In genomic region chr22:17638182-17638431, GRCh38 we compare ENCODE assay signal across 8 cellular contexts. TPM values are rescaled to one million over a fixed set of nuclear protein-coding genes. Genes with fewer than 3 reads are reported as not detected.
A peak's percentile ranks its signal among the peaks of the same experiment; 100 is the strongest.
DNase-seq lines count a peak whose midpoint lies in the region; ATAC-seq, FAIRE-seq and TF ChIP-seq lines count a peak whose summit lies in the region.

No MANE protein-coding gene starts in this region.

- no peaks in the 10 kb centered on the region for H3K9me1 ChIP-seq in endothelial cell of umbilical vein (replicated peaks; ENCODE audit: control insufficient read depth, extremely low read depth, insufficient read depth, low read length)

- H3K4me1 Mint-ChIP-seq in natural killer cell: peaks cover 25 to 30% of the 10 kb centered on the region in 2 donors

- BruUV-seq in endothelial cell of umbilical vein (replicated peaks; lab: Mats Ljungman, UMichigan): no TSS peak

- H3K79me2 ChIP-seq in OCI-LY1 (ENCODE audit: insufficient read depth, low read length) (peaks cover 7% of the 10 kb centered on the region), endothelial cell of umbilical vein (ENCODE audit: control insufficient read depth, insufficient read depth, low read length) (peaks cover 15% of the 10 kb centered on the region)

- peak overlapping the region; percentile 96 to 100 for H3K27ac Mint-ChIP-seq in natural killer cell

- POLR2A ChIA-PET in endothelial cell of umbilical vein (lab: Charles Lee): no interaction called here

- no peaks in the 10 kb centered on the region for H3F3A ChIP-seq in OCI-LY1 (ENCODE audit: insufficient read depth, low read length)

- H3K9me3 Mint-ChIP-seq in natural killer cell: no peaks in the 10 kb centered on the region

- H3K4me2 ChIP-seq in OCI-LY1 (ENCODE audit: low read length) (peak overlapping the region; percentile 74), endothelial cell of umbilical vein (ENCODE audit: insufficient read depth, low read length) (peak overlapping the region; percentile 29)

- FAIRE-seq in endothelial cell of umbilical vein (lab: Jason Lieb, UNC): no peak

- no peak for TF ChIP-seq POLR2A in endothelial cell of umbilical vein (IDR thresholded peaks at IDR 0.05; ENCODE audit: low read depth, low read length)

- DNase-seq in Right ventricle myocardium inferior (ENCODE audit: missing footprints) (no peak), cardiac septum (ENCODE audit: low spot score) (no peak), endothelial cell of umbilical vein (ENCODE audit: low read depth, low spot score) (no peak), natural killer cell (no peak), kidney tubule cell (ENCODE audit: low spot score) (no peak), globus pallidus (ENCODE audit: low spot score) (no peak)

- H3K4me3 Mint-ChIP-seq in natural killer cell: peak overlapping the region; percentile 91

- TF ChIP-seq CTCF in OCI-LY1 (IDR thresholded peaks at IDR 0.05; ENCODE audit: low read length) (no peak), endothelial cell of umbilical vein (IDR thresholded peaks at IDR 0.05; ENCODE audit: extremely low read depth in 1 of 2, insufficient read depth in 1 of 2, low read depth in 1 of 2, low read length in 2 of 2) (no peak), natural killer cell (IDR thresholded peaks at IDR 0.05) (no peak)

- H3K36me3 Mint-ChIP-seq in natural killer cell: no peaks in the 10 kb centered on the region

- intact Hi-C loops in Right ventricle myocardium inferior (cut with DNase I) (loop anchor here (2.0 to 10.0 kb wide), 3 partner anchors 67 to 463 kb away; partner anchors contain the start of gene SLC25A18), cardiac septum (cut with DNase I) (loop anchor here (1.0 to 2.0 kb wide), 2 partner anchors 10 to 75 kb away; partner anchors contain the start of genes ATP6V1E1 and SLC25A18), endothelial cell of umbilical vein (cut with micrococcal nuclease) (loop anchor here (1.0 to 10.0 kb wide), 4 partner anchors 10 to 437 kb away; partner anchors contain the start of genes ATP6V1E1, BID and PEX26), natural killer cell (cut with micrococcal nuclease) (loop anchor here (1.0 kb wide), 2 partner anchors 10 to 139 kb away; partner anchors contain the start of gene ATP6V1E1)

- no peaks in the 10 kb centered on the region for H3K9me2 ChIP-seq in OCI-LY1 (ENCODE audit: low read depth, low read length)

- H3K27me3 Mint-ChIP-seq in natural killer cell (ENCODE audit: low read depth in 2 of 2): no peaks in the 10 kb centered on the region

- 0 out of 2 replicates have a peak, but pooled peaks cover 3% of the 10 kb centered on the region for H3K9me3 ChIP-seq in OCI-LY1 (ENCODE audit: low read length)
- no peaks in the 10 kb centered on the region for H3K9me3 ChIP-seq in endothelial cell of umbilical vein (replicated peaks; ENCODE audit: control insufficient read depth, insufficient read depth, low read length)

- H3K36me3 ChIP-seq in OCI-LY1 (ENCODE audit: insufficient read depth, low read length): peaks cover 9% of the 10 kb centered on the region
- no peaks in the 10 kb centered on the region for H3K36me3 ChIP-seq in endothelial cell of umbilical vein (ENCODE audit: control insufficient read depth in 2 of 2, extremely low read depth in 1 of 2, insufficient read depth in 2 of 2, low read length in 2 of 2)

- H3K9ac ChIP-seq in OCI-LY1 (ENCODE audit: low read length) (peak overlapping the region; percentile 82), endothelial cell of umbilical vein (replicated peaks; ENCODE audit: extremely low read depth, insufficient read depth, low read length) (peak overlapping the region; percentile 98)

- H3K27me3 ChIP-seq in OCI-LY1 (ENCODE audit: insufficient read depth, low read length) (no peaks in the 10 kb centered on the region), endothelial cell of umbilical vein (ENCODE audit: control insufficient read depth in 2 of 2, insufficient read depth in 2 of 2, low read length in 2 of 2) (no peaks in the 10 kb centered on the region)

- CTCF ChIA-PET in endothelial cell of umbilical vein (lab: Charles Lee): no interaction called here

- peak overlapping the region; percentile 89 for H3K27ac ChIP-seq in OCI-LY1 (ENCODE audit: low read depth, low read length, poor library complexity, severe bottlenecking)
- peak overlapping the region; percentile 88 for H3K27ac ChIP-seq in endothelial cell of umbilical vein (ENCODE audit: insufficient read depth, low read depth, low read length)

- H2AFZ ChIP-seq in OCI-LY1 (ENCODE audit: low read length) (no peak overlapping the region), endothelial cell of umbilical vein (ENCODE audit: low read depth, low read length) (peak overlapping the region; percentile 57)

- H4K20me1 ChIP-seq in OCI-LY1 (ENCODE audit: insufficient read depth, low read length): no peaks in the 10 kb centered on the region
- H4K20me1 ChIP-seq in endothelial cell of umbilical vein (replicated peaks; ENCODE audit: control insufficient read depth, extremely low read depth, insufficient read depth, low read length): no peaks in the 10 kb centered on the region

- peaks cover 25% of the 10 kb centered on the region for H3K4me1 ChIP-seq in OCI-LY1 (ENCODE audit: insufficient read depth, low read length, severe bottlenecking)
- peaks cover 16% of the 10 kb centered on the region for H3K4me1 ChIP-seq in endothelial cell of umbilical vein (ENCODE audit: control insufficient read depth, extremely low read depth, insufficient read depth, low read length)

- dilution Hi-C loops in endothelial cell of umbilical vein (cut with MboI; ENCODE audit: extremely low pct_ligation_motif_present, low sequenced_read_pairs): no loop called here

- peak; percentile 42 for ATAC-seq in Right ventricle myocardium inferior
- peak; percentile 14 for ATAC-seq in HG02763 (IDR thresholded peaks at IDR 0.05; ENCODE audit: unreplicated experiment)
- peak; percentile 2 to 6 (median 6) for ATAC-seq in natural killer cell

- H3K4me3 ChIP-seq in OCI-LY1 (ENCODE audit: low read depth, low read length, poor library complexity, severe bottlenecking) (peak overlapping the region; percentile 74), endothelial cell of umbilical vein (replicated peaks in 1 of 3; ENCODE audit: insufficient read depth in 1 of 3, low read depth in 1 of 3, low read length in 3 of 3) (peak overlapping the region; percentile 60 to 92 (median 86))

TF ChIP-seq in endothelial cell of umbilical vein, 7 proteins besides CTCF, POLR2A, EP300 and RAD21:
- TF ChIP-seq EZH2 (IDR thresholded peaks at IDR 0.05; ENCODE audit: borderline replicate concordance, low read depth, low read length, severe bottlenecking) (no peak), MYC (IDR thresholded peaks at IDR 0.05; ENCODE audit: low read depth, low read length) (no peak), FOS (IDR thresholded peaks at IDR 0.05; ENCODE audit: borderline replicate concordance, insufficient read depth, low read length) (no peak), GATA2 (IDR thresholded peaks at IDR 0.05; ENCODE audit: insufficient read depth, insufficient read length, low read depth, low read length) (no peak), JUN (IDR thresholded peaks at IDR 0.05; ENCODE audit: borderline replicate concordance, insufficient read depth, insufficient read length, low read depth) (no peak), POLR2AphosphoS5 (IDR thresholded peaks at IDR 0.05; ENCODE audit: insufficient read depth, low read depth, low read length) (no peak)
- TF ChIP-seq, protein P1, sequence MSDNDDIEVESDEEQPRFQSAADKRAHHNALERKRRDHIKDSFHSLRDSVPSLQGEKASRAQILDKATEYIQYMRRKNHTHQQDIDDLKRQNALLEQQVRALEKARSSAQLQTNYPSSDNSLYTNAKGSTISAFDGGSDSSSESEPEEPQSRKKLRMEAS (IDR thresholded peaks at IDR 0.05; ENCODE audit: insufficient read depth, insufficient read length): no peak

RNA-seq across cellular contexts. Expression of gene BCL2L13, which starts 0.5 kb away (rescaled TPM):
- total RNA-seq in Right ventricle myocardium inferior: 95.9 TPM
- 69.9 TPM for total RNA-seq in cardiac septum
- 36.2 TPM in 2 replicates for total RNA-seq in endothelial cell of umbilical vein
- polyA plus RNA-seq in endothelial cell of umbilical vein: 23.9 and 28.1 TPM in 2 replicates
- polyA plus RNA-seq in endothelial cell of umbilical vein (2011; cell fraction: cytosol; rRNA removed): 36.8 and 39.0 TPM in 2 replicates
- 26.0 and 27.1 TPM in 2 replicates for polyA plus RNA-seq in endothelial cell of umbilical vein (2011; cell fraction: nucleus; rRNA removed)
- polyA plus RNA-seq in endothelial cell of umbilical vein (2012): 44.9 and 48.0 TPM in 2 replicates
- polyA minus RNA-seq in endothelial cell of umbilical vein: 45.3 and 59.1 TPM in 2 replicates
- polyA minus RNA-seq in endothelial cell of umbilical vein (2011; cell fraction: cytosol; rRNA and poly(A)+ RNA removed): 19.6 TPM
- 13.9 and 18.7 TPM in 2 replicates for polyA minus RNA-seq in endothelial cell of umbilical vein (2011; cell fraction: nucleus; rRNA and poly(A)+ RNA removed)
- total RNA-seq in natural killer cell: 10 to 100 TPM; 19.1 to 28.7 (median 23.3) TPM

RNA-seq across cellular contexts. Expression of gene ATP6V1E1, which starts 9.6 kb away (rescaled TPM):
- total RNA-seq in Right ventricle myocardium inferior (200 TPM), cardiac septum (174 TPM), endothelial cell of umbilical vein (113 and 118 TPM in 2 replicates), natural killer cell (10 to 100 TPM; 75.8 to 79.8 (median 76.4) TPM)
- 95.2 and 95.9 TPM in 2 replicates for polyA plus RNA-seq in endothelial cell of umbilical vein
- 93.1 and 96.2 TPM in 2 replicates for polyA plus RNA-seq in endothelial cell of umbilical vein (2011; cell fraction: cytosol; rRNA removed)
- polyA plus RNA-seq in endothelial cell of umbilical vein (2011; cell fraction: nucleus; rRNA removed): 46.9 and 54.4 TPM in 2 replicates
- polyA plus RNA-seq in endothelial cell of umbilical vein (2012): 127 and 139 TPM in 2 replicates
- polyA minus RNA-seq in endothelial cell of umbilical vein: 92.8 and 96.6 TPM in 2 replicates
- 38.7 TPM for polyA minus RNA-seq in endothelial cell of umbilical vein (2011; cell fraction: cytosol; rRNA and poly(A)+ RNA removed)
- 25.4 and 34.2 TPM in 2 replicates for polyA minus RNA-seq in endothelial cell of umbilical vein (2011; cell fraction: nucleus; rRNA and poly(A)+ RNA removed)
